ENCODE assay signal across 8 cellular contexts in the genomic region with DNA sequence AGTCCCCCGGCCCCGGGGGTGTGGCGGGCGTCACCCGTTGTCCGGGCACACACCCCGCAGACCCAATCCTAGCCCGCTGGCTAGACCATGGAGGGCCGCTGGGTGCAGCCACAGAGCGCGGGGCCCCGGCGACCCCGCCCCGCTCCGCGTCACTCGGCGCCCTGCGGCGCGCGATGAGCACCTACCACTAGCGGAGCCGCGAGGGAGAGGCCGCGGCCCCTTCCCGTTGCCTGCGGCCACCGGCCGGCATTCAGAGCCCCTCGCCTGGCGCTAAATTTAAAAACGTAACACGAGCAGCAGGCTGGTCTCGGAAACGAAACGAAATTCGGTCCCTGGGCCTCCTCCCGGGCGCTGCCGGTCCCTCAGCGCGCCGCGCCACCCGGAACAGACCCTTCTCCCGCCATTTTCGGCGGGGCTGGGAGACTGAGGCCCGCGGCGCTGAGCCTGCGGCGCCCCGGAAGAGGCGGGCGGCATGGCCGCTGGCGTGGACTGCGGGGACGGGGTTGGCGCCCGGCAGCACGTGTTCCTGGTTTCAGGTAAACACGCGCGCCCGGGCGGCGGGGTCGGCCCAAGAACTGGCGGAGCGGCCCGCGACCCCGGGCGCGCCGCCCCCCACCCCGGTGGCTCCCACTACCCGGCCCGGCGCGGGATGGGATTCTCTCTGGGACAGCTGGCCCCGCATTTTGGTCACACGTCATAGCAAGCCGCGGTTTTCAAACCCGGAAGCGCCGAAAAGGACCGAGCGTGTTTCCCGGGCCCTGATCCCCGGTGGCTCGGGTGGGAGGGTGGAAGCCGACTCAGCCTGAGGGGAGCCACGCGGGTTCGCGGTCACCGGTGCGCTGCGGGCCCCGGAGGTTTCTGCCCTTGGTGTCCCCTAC. TPM values are rescaled to one million over a fixed set of nuclear protein-coding genes. Genes with fewer than 3 reads are reported as not detected.
DNase-seq lines count a peak whose midpoint lies in the region; ATAC-seq and TF ChIP-seq lines count a peak whose summit lies in the region.

A gene with protein sequence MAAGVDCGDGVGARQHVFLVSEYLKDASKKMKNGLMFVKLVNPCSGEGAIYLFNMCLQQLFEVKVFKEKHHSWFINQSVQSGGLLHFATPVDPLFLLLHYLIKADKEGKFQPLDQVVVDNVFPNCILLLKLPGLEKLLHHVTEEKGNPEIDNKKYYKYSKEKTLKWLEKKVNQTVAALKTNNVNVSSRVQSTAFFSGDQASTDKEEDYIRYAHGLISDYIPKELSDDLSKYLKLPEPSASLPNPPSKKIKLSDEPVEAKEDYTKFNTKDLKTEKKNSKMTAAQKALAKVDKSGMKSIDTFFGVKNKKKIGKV (plus strand): TSS at position 187 of the 878 bp plus-strand sequence. CDS start 286 bp downstream, at position 473.

- peak within 1 kb of the TSS; percentile 61 to 83 for H3K9ac ChIP-seq in liver (ENCODE audit: low read depth in 1 of 2, low read length in 2 of 2)

- ATAC-seq in GM18870 (IDR thresholded peaks at IDR 0.05; ENCODE audit: unreplicated experiment) (peak; percentile 51), HG03103 (IDR thresholded peaks at IDR 0.05; ENCODE audit: low read depth, unreplicated experiment) (peak; percentile 57)

- DNase-seq in AG08395 (ENCODE audit: low spot score) (peak; percentile 52), NCI-H446 (lab: John Stamatoyannopoulos, UW) (peak; percentile 48 to 77), dedifferentiated amniotic fluid mesenchymal stem cell (ENCODE audit: extremely low spot score) (peak; percentile 36)
- DNase-seq in activated CD4-positive, alpha-beta T cell treated with anti-CD3 and anti-CD28 coated beads, Interleukin-2, amount 10 ng/mL, durations not matched to agents 7 days and 5 days, result peak; percentile 74
- DNase-seq in stimulated activated CD4-positive, alpha-beta T cell treated with anti-CD3 and anti-CD28 coated beads, Interleukin-4, amount 100 ng/mL, for 4 hours, result peak; percentile 67 to 70

- peak within 1 kb of the TSS; percentile 93 for H3K4me3 Mint-ChIP-seq in activated CD4-positive, alpha-beta T cell treated with anti-CD3 and anti-CD28 coated beads, Interleukin-2, amount 10 ng/mL, durations not matched to agents 7 days and 5 days

- H3K36me3 ChIP-seq in liver (ENCODE audit: control insufficient read depth in 4 of 4, insufficient read depth in 3 of 4, low read depth in 1 of 4, low read length in 3 of 4), result no peaks in the 10 kb centered on the region

- TF ChIP-seq CTCF in liver (IDR thresholded peaks at IDR 0.05; ENCODE audit: low read depth, low read length, missing input control), result peak; percentile 10

- H3K4me1 Mint-ChIP-seq in activated CD4-positive, alpha-beta T cell treated with anti-CD3 and anti-CD28 coated beads, Interleukin-2, amount 10 ng/mL, durations not matched to agents 7 days and 5 days, result peaks cover 49% of the 10 kb centered on the region

- CTCF ChIA-PET in activated CD4-positive, alpha-beta T cell treated with anti-CD3 and anti-CD28 coated beads, Interleukin-2, amount 10 ng/mL, durations not matched to agents 7 days and 5 days (lab: Charles Lee), result interaction anchor here (0.9 kb wide), 1 partner anchor 24 kb away, joined by 3 read pairs; no protein-coding TSS in a partner anchor

- POLR2A ChIA-PET in activated CD4-positive, alpha-beta T cell treated with anti-CD3 and anti-CD28 coated beads, Interleukin-2, amount 10 ng/mL, durations not matched to agents 7 days and 5 days (lab: Charles Lee), result interaction anchor here (0.6 to 1.2 kb wide), 2 partner anchors 16 to 85 kb away, joined by 3 read pairs; no protein-coding TSS in a partner anchor

- peaks cover 0 to 23% (median 12%) of the 10 kb centered on the region in 4 donors for H3K4me1 ChIP-seq in liver (ENCODE audit: control insufficient read depth in 4 of 4, insufficient read depth in 4 of 4, low read length in 3 of 4)

- peak in 1 of 2 donors; percentile 22 for TF ChIP-seq RAD21 in liver (IDR thresholded peaks at IDR 0.05)

- H3K36me3 Mint-ChIP-seq in activated CD4-positive, alpha-beta T cell treated with anti-CD3 and anti-CD28 coated beads, Interleukin-2, amount 10 ng/mL, durations not matched to agents 7 days and 5 days (ENCODE audit: low read depth), result peaks cover 18% of the 10 kb centered on the region

- peak within 1 kb of the TSS; percentile 73 to 89 for H3K27ac ChIP-seq in liver (ENCODE audit: low read depth in 1 of 2, low read length in 2 of 2)

- no peaks in the 10 kb centered on the region for H3K27me3 ChIP-seq in liver (ENCODE audit: control insufficient read depth in 4 of 4, insufficient read depth in 4 of 4, low read length in 3 of 4)

- peak within 1 kb of the TSS; percentile 99 for H3K27ac Mint-ChIP-seq in activated CD4-positive, alpha-beta T cell treated with anti-CD3 and anti-CD28 coated beads, Interleukin-2, amount 10 ng/mL, durations not matched to agents 7 days and 5 days

- H3K27me3 Mint-ChIP-seq in activated CD4-positive, alpha-beta T cell treated with anti-CD3 and anti-CD28 coated beads, Interleukin-2, amount 10 ng/mL, durations not matched to agents 7 days and 5 days, result no peaks in the 10 kb centered on the region

- under 1% methylated on average over 107 of the region's 107 CpGs for WGBS in liver

- H3K9me3 Mint-ChIP-seq in activated CD4-positive, alpha-beta T cell treated with anti-CD3 and anti-CD28 coated beads, Interleukin-2, amount 10 ng/mL, durations not matched to agents 7 days and 5 days, result no peaks in the 10 kb centered on the region

- H3K9me3 ChIP-seq in liver (ENCODE audit: control insufficient read depth in 4 of 4, low read length in 3 of 4), result no peaks in the 10 kb centered on the region

- H3K4me3 ChIP-seq in liver (ENCODE audit: low read depth in 1 of 3, low read length in 3 of 3), result peak within 1 kb of the TSS; percentile 82 to 88 (median 83)

TF ChIP-seq in liver, 16 proteins besides CTCF, POLR2A, EP300 and RAD21:
- TF ChIP-seq YY1 (IDR thresholded peaks at IDR 0.05), result peak; percentile 81
- TF ChIP-seq, protein P1, sequence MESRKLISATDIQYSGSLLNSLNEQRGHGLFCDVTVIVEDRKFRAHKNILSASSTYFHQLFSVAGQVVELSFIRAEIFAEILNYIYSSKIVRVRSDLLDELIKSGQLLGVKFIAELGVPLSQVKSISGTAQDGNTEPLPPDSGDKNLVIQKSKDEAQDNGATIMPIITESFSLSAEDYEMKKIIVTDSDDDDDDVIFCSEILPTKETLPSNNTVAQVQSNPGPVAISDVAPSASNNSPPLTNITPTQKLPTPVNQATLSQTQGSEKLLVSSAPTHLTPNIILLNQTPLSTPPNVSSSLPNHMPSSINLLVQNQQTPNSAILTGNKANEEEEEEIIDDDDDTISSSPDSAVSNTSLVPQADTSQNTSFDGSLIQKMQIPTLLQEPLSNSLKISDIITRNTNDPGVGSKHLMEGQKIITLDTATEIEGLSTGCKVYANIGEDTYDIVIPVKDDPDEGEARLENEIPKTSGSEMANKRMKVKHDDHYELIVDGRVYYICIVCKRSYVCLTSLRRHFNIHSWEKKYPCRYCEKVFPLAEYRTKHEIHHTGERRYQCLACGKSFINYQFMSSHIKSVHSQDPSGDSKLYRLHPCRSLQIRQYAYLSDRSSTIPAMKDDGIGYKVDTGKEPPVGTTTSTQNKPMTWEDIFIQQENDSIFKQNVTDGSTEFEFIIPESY (IDR thresholded peaks at IDR 0.05), result no peak
- TF ChIP-seq FOXA1 (IDR thresholded peaks at IDR 0.05), result no peak
- no peak for TF ChIP-seq HNF4A (conservative IDR thresholded peaks at IDR 0.05)
- TF ChIP-seq NR2F2 (IDR thresholded peaks at IDR 0.05), result no peak
- peak in 1 of 2 donors; percentile 22 for TF ChIP-seq GABPA (IDR thresholded peaks at IDR 0.05 in 1 of 2, conservative IDR thresholded peaks at IDR 0.05 in 1 of 2)
- TF ChIP-seq HNF4G (IDR thresholded peaks at IDR 0.05), result no peak
- no peak for TF ChIP-seq RXRA (IDR thresholded peaks at IDR 0.05)
- TF ChIP-seq TAF1 (conservative IDR thresholded peaks at IDR 0.05), result no peak
- no peak for TF ChIP-seq FOXA2 (IDR thresholded peaks at IDR 0.05)
- TF ChIP-seq EGR1 (IDR thresholded peaks at IDR 0.05; ENCODE audit: low read depth in 2 of 2), result no peak
- TF ChIP-seq, protein P2, sequence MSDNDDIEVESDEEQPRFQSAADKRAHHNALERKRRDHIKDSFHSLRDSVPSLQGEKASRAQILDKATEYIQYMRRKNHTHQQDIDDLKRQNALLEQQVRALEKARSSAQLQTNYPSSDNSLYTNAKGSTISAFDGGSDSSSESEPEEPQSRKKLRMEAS (IDR thresholded peaks at IDR 0.05), result no peak

RNA-seq across cellular contexts. Expression of the gene that starts here (rescaled TPM):
- 100 to 1,000 TPM; 121 to 179 TPM for total RNA-seq in activated CD4-positive, alpha-beta T cell treated with anti-CD3 and anti-CD28 coated beads, Interleukin-2, amount 10 ng/mL, durations not matched to agents 7 days and 5 days
- 10 to 100 TPM; 10.7 to 44.1 TPM for total RNA-seq in liver
- polyA plus RNA-seq in liver, result 1 to 10 TPM; 7.8 TPM

Comparison
In these comparisons a context has a peak if more than half of its experiments do, and no peak if none do; other contexts are left out.
1. Peak in every context shown above with its lines: DNase-seq, ATAC-seq, H3K4me3 ChIP-seq and H3K27ac ChIP-seq.